8 cellular contexts compared by ENCODE assay signal in genomic region chr11:118620529-118621070, GRCh38. TPM values are rescaled to one million over a fixed set of nuclear protein-coding genes. Genes with fewer than 3 reads are reported as not detected.
A peak's percentile ranks its signal among the peaks of the same experiment; 100 is the strongest.
DNase-seq lines count a peak whose midpoint lies in the region; ATAC-seq and TF ChIP-seq lines count a peak whose summit lies in the region.

No MANE protein-coding gene starts in this region.

- H3K36me3 ChIP-seq in BLaER1 treated with 17β-estradiol and CSF1 and Interleukin-3, amounts not matched to agents 10 nM and 100 nM = peaks cover 0 to 14% (median 10%) of the 10 kb centered on the region in 11 experiments; a peak in 11 of 22 replicates

- peak overlapping the region; percentile 67 to 85 (median 78); a peak in 20 of 22 replicates for H3K9ac ChIP-seq in BLaER1 treated with 17β-estradiol and CSF1 and Interleukin-3, amounts not matched to agents 10 nM and 100 nM

- H3K27ac ChIP-seq in BLaER1 treated with 17β-estradiol and CSF1 and Interleukin-3, amounts not matched to agents 10 nM and 100 nM = peak overlapping the region in 10 of 11 experiments; percentile 40 to 79 (median 68); a peak in 19 of 22 replicates

- H3K4me1 Mint-ChIP-seq in endothelial cell (ENCODE audit: unreplicated experiment) (peaks cover 31% of the 10 kb centered on the region), nephron (peaks cover 64% of the 10 kb centered on the region)

- H3K9me3 ChIP-seq in BLaER1 treated with 17β-estradiol and CSF1 and Interleukin-3, amounts not matched to agents 10 nM and 100 nM (replicated peaks in 1 of 11) = no peaks in the 10 kb centered on the region

- H3K9me3 Mint-ChIP-seq in endothelial cell (ENCODE audit: unreplicated experiment) (no peaks in the 10 kb centered on the region), nephron (no peaks in the 10 kb centered on the region)

- H3K4me3 Mint-ChIP-seq in endothelial cell (ENCODE audit: unreplicated experiment) (peak overlapping the region; percentile 91), nephron (peak overlapping the region; percentile 78 to 97 (median 81))

- peak overlapping the region; percentile 86 to 98 (median 94) for H3K4me2 ChIP-seq in BLaER1 treated with 17β-estradiol and CSF1 and Interleukin-3, amounts not matched to agents 10 nM and 100 nM

- peaks cover 48 to 68% (median 51%) of the 10 kb centered on the region in 10 experiments for H3K4me1 ChIP-seq in BLaER1 treated with 17β-estradiol and CSF1 and Interleukin-3, amounts not matched to agents 10 nM and 100 nM

- H4K20me1 ChIP-seq in BLaER1 treated with 17β-estradiol and CSF1 and Interleukin-3, amounts not matched to agents 10 nM and 100 nM = peaks cover 0 to 26% (median 0%) of the 10 kb centered on the region in 11 experiments; a peak in 3 of 22 replicates

- ATAC-seq in HG02840 (IDR thresholded peaks at IDR 0.05; ENCODE audit: low FRiP score, unreplicated experiment) = no peak
- no peak for ATAC-seq in GM21737 (IDR thresholded peaks at IDR 0.05; ENCODE audit: unreplicated experiment)

- DNase-seq in RPMI7951 (ENCODE audit: low read depth) (peak; percentile 54), endothelial cell (ENCODE audit: low spot score) (no peak), AG08395 (ENCODE audit: low spot score) (no peak), NCI-H82 treated with DMSO at 0.1 percent for 48 hours (lab: John Stamatoyannopoulos, UW; ENCODE audit: unreplicated experiment) (no peak)

- H3K4me3 ChIP-seq in BLaER1 treated with 17β-estradiol and CSF1 and Interleukin-3, amounts not matched to agents 10 nM and 100 nM = peak overlapping the region; percentile 48 to 74 (median 62)

- TF ChIP-seq CTCF in endothelial cell (IDR thresholded peaks at IDR 0.05; ENCODE audit: unreplicated experiment) (no peak), nephron (IDR thresholded peaks at IDR 0.05; ENCODE audit: unreplicated experiment in 3 of 3) (no peak)

- H3K36me3 Mint-ChIP-seq in endothelial cell (ENCODE audit: low read depth, unreplicated experiment) (peaks cover 20% of the 10 kb centered on the region), nephron (ENCODE audit: low read depth) (peaks cover 13% of the 10 kb centered on the region)

- H3K27me3 Mint-ChIP-seq in endothelial cell (ENCODE audit: unreplicated experiment) (peaks cover 20% of the 10 kb centered on the region), nephron (ENCODE audit: low read depth) (no peaks in the 10 kb centered on the region)

- no peaks in the 10 kb centered on the region; a peak in 2 of 22 replicates for H3K27me3 ChIP-seq in BLaER1 treated with 17β-estradiol and CSF1 and Interleukin-3, amounts not matched to agents 10 nM and 100 nM

- peak overlapping the region; percentile 48 for H3K27ac Mint-ChIP-seq in endothelial cell (ENCODE audit: unreplicated experiment)
- H3K27ac Mint-ChIP-seq in nephron = peak overlapping the region; percentile 95 to 98 (median 97)

RNA-seq across cellular contexts. Expression of gene PHLDB1, which starts 13.2 kb away (rescaled TPM):
- total RNA-seq in RPMI7951 (2014; rRNA removed; shearing (Covaris generic)) = 45.1 and 50.9 TPM in 2 replicates
- 45.4 TPM for total RNA-seq in endothelial cell (ENCODE audit: unreplicated experiment)

RNA-seq across cellular contexts. Expression of gene ARCN1, which starts 48.4 kb away (rescaled TPM):
- total RNA-seq in RPMI7951 (2014; rRNA removed; shearing (Covaris generic)) = 160 and 198 TPM in 2 replicates
- total RNA-seq in endothelial cell (ENCODE audit: unreplicated experiment) = 145 TPM

RNA-seq across cellular contexts. Expression of gene IFT46, which starts 54.9 kb away (rescaled TPM):
- 55.3 and 57.9 TPM in 2 replicates for total RNA-seq in RPMI7951 (2014; rRNA removed; shearing (Covaris generic))
- 19.7 TPM for total RNA-seq in endothelial cell (ENCODE audit: unreplicated experiment)

RNA-seq across cellular contexts. Expression of gene TREH, which starts 58.9 kb away (rescaled TPM):
- not detected in 2 replicates for total RNA-seq in RPMI7951 (2014; rRNA removed; shearing (Covaris generic))
- total RNA-seq in endothelial cell (ENCODE audit: unreplicated experiment) = not detected
